ENCODE assay signal across 11 cellular contexts in the genomic region with DNA sequence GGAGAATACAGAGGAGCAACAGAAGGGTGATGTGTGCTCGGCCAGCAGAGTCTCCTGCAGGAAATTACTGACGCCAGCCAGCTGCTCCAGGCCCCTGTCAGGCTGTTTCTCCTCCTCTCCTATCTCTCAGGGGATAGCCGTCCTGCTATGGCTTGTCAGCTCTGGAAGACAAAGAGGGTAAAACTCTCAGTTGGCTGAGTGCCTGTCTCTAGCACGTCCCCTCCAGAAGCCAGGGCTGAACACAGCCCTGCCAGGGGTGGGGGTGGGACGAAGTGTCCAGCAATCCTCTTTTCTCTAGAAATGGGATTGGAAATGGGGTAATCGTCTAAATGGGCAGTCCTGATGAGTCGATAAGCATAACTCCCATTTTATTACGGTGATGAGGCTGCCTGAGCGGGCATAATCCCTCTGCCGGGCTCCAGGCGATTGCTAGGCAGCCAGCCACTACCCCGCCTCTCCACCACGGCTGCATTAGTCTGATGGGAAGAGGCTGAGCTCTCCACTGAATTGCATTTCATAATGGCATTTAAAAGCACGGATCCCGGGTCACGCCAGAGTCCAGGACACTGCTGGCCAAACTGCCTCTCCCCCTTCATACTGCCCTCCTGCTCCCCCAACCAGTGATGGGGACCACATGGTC.
DNase-seq lines count a peak whose midpoint lies in the region; FAIRE-seq and TF ChIP-seq lines count a peak whose summit lies in the region.
"Had no signal": no experiment of that assay in that cellular context is flagged by ENCODE, and none has a peak within 500 bp of the region (broad histone marks: within the 10 kb centered on the region; RNA-seq: fewer than 3 reads in every experiment).

No MANE protein-coding gene starts in this region.

- H3K27me3 ChIP-seq in colonic mucosa (no peaks in the 10 kb centered on the region), mesendoderm (ENCODE audit: insufficient read depth, low read length, poor library complexity) (no peaks in the 10 kb centered on the region)

- H3K36me3 Mint-ChIP-seq in type B pancreatic cell: no peaks in the 10 kb centered on the region
- no peaks in the 10 kb centered on the region for H3K36me3 Mint-ChIP-seq in osteocyte (ENCODE audit: unreplicated experiment)
- H3K36me3 Mint-ChIP-seq in chondrocyte (ENCODE audit: low read depth): no peaks in the 10 kb centered on the region

- H4K5ac ChIP-seq in mesendoderm (ENCODE audit: low read length): no peak overlapping the region

- no peak overlapping the region for H2AK5ac ChIP-seq in mesendoderm (ENCODE audit: low read length)

- H2BK120ac ChIP-seq in mesendoderm (ENCODE audit: low read depth, low read length): no peak overlapping the region

- H3K4ac ChIP-seq in mesendoderm (ENCODE audit: low read depth, low read length): no peak overlapping the region

- H3K36me3 ChIP-seq in colonic mucosa: no peaks in the 10 kb centered on the region
- H3K36me3 ChIP-seq in mesendoderm (ENCODE audit: control insufficient read depth, insufficient read depth, low read length): no peaks in the 10 kb centered on the region

- H3K4me3 Mint-ChIP-seq in type B pancreatic cell (peak overlapping the region; percentile 23), osteocyte (ENCODE audit: unreplicated experiment) (no peak overlapping the region), chondrocyte (ENCODE audit: unreplicated experiment) (no peak overlapping the region)

- TF ChIP-seq CTCF in colonic mucosa (IDR thresholded peaks at IDR 0.05) (no peak), type B pancreatic cell (conservative IDR thresholded peaks at IDR 0.05) (no peak), osteocyte (IDR thresholded peaks at IDR 0.05) (no peak), chondrocyte (IDR thresholded peaks at IDR 0.05) (no peak)

- no peak overlapping the region for H2BK15ac ChIP-seq in mesendoderm (replicated peaks; ENCODE audit: low read depth)

- H3K4me1 Mint-ChIP-seq in type B pancreatic cell (ENCODE audit: unreplicated experiment) (peaks cover 24% of the 10 kb centered on the region), osteocyte (ENCODE audit: unreplicated experiment) (no peaks in the 10 kb centered on the region), chondrocyte (ENCODE audit: low read depth) (no peaks in the 10 kb centered on the region)

- no CpG with 5 or more reads among the region's 16 CpGs for WGBS in mesendoderm (ENCODE audit: extremely low coverage, insufficient coverage, low lambda C conversion rate)

- H3K9me3 ChIP-seq in colonic mucosa: no peaks in the 10 kb centered on the region

- no peak for FAIRE-seq in GM12891 (lab: Jason Lieb, UNC)
- FAIRE-seq: H54, K562 had no signal

- no peaks in the 10 kb centered on the region for H3K79me2 ChIP-seq in mesendoderm (ENCODE audit: control insufficient read depth, insufficient read depth, low read length)

- DNase-seq in NCI-H187 (lab: John Stamatoyannopoulos, UW) (peak; percentile 15 to 45), colonic mucosa (peak; percentile 29), mesendoderm (peak; percentile 18), type B pancreatic cell (ENCODE audit: extremely low spot score, unreplicated experiment) (no peak), osteocyte (ENCODE audit: extremely low spot score, unreplicated experiment) (no peak), ACHN (no peak), chondrocyte (ENCODE audit: low spot score) (no peak), GM12891 (ENCODE audit: insufficient read length, low spot score) (no peak)
- DNase-seq: activated T-cell treated with anti-CD3 and anti-CD28 coated beads, Interleukin-2, amount 50 U/mL, for 48 hours had no signal

- no peak overlapping the region for H3K18ac ChIP-seq in mesendoderm (ENCODE audit: low read length)

- H3K27me3 Mint-ChIP-seq in type B pancreatic cell (peaks cover 10% of the 10 kb centered on the region), osteocyte (ENCODE audit: unreplicated experiment) (peaks cover 7% of the 10 kb centered on the region), chondrocyte (ENCODE audit: low read depth) (peaks cover 23% of the 10 kb centered on the region)

- H3K27ac Mint-ChIP-seq in type B pancreatic cell (no peak overlapping the region), osteocyte (ENCODE audit: unreplicated experiment) (no peak overlapping the region), chondrocyte (ENCODE audit: unreplicated experiment) (no peak overlapping the region)

- H2BK5ac ChIP-seq in mesendoderm (ENCODE audit: low read length): no peak overlapping the region

- no peak overlapping the region for H3K4me3 ChIP-seq in colonic mucosa
- H3K4me3 ChIP-seq in mesendoderm (ENCODE audit: low read length): no peak overlapping the region
- H3K4me3 ChIP-seq: K562 had no signal

- TF ChIP-seq POLR2A in GM12891 (IDR thresholded peaks at IDR 0.05; ENCODE audit: low read depth, low read length): no peak

- H3K23ac ChIP-seq in mesendoderm (ENCODE audit: low read length): no peak overlapping the region

- H4K8ac ChIP-seq in mesendoderm (ENCODE audit: low read depth, low read length): no peak overlapping the region

- no peaks in the 10 kb centered on the region for H3K9me3 Mint-ChIP-seq in type B pancreatic cell
- H3K9me3 Mint-ChIP-seq in osteocyte (ENCODE audit: unreplicated experiment): no peaks in the 10 kb centered on the region
- H3K9me3 Mint-ChIP-seq in chondrocyte (ENCODE audit: low read depth): peaks cover 3% of the 10 kb centered on the region

- in situ Hi-C loops in ACHN (cut with HindIII; ENCODE audit: low pct_ligation_motif_present, low pct_unique_long_range_greater_than_20kb, low sequenced_read_pairs): no loop called here

- no peaks in the 10 kb centered on the region for H3K4me1 ChIP-seq in colonic mucosa
- H3K4me1 ChIP-seq in mesendoderm (ENCODE audit: control insufficient read depth, low read depth, low read length): peaks cover 5% of the 10 kb centered on the region

- no peak overlapping the region for H3K4me2 ChIP-seq in mesendoderm (ENCODE audit: low read length)

- H3K79me1 ChIP-seq in mesendoderm (ENCODE audit: low read length): no peaks in the 10 kb centered on the region

- no peak overlapping the region for H3K56ac ChIP-seq in mesendoderm (ENCODE audit: low read length)

- no peak overlapping the region for H3K27ac ChIP-seq in colonic mucosa
- H3K27ac ChIP-seq in mesendoderm (ENCODE audit: low read depth, low read length): no peak overlapping the region

- intact Hi-C loops in colonic mucosa (cut with DNase I): no loop called here

- H3K9ac ChIP-seq in colonic mucosa (ENCODE audit: low read depth in 2 of 2, low read length in 2 of 2) (no peak overlapping the region), mesendoderm (ENCODE audit: low read length) (no peak overlapping the region)

TF ChIP-seq in GM12891, 5 proteins besides CTCF, POLR2A, EP300 and RAD21:
- TF ChIP-seq PAX5 (IDR thresholded peaks at IDR 0.05; ENCODE audit: insufficient read depth, low read length, severe bottlenecking): no peak
- no peak for TF ChIP-seq SPI1 (IDR thresholded peaks at IDR 0.05; ENCODE audit: low read depth, low read length)
- TF ChIP-seq POU2F2 (IDR thresholded peaks at IDR 0.05; ENCODE audit: low read depth, low read length): no peak
- no peak for TF ChIP-seq TAF1 (IDR thresholded peaks at IDR 0.05; ENCODE audit: low read depth, low read length)
- no peak for TF ChIP-seq POLR2AphosphoS5 (IDR thresholded peaks at IDR 0.05; ENCODE audit: low read depth, low read length)
TF ChIP-seq in GM12891: peak in this region for 0.

Comparison
In these comparisons a context has a peak if more than half of its experiments do, and no peak if none do; other contexts are left out.
1. DNase-seq: peak in NCI-H187 (2 of 2), colonic mucosa (single experiment) and mesendoderm (single experiment); none in type B pancreatic cell (single experiment), osteocyte (single experiment), ACHN (single experiment), chondrocyte (single experiment) and GM12891 (single experiment).